7 cellular contexts compared by ENCODE assay signal in genomic region chr1:158121604-158122254, GRCh38. TPM values are rescaled to one million over a fixed set of nuclear protein-coding genes. Genes with fewer than 3 reads are reported as not detected.
A peak's percentile ranks its signal among the peaks of the same experiment; 100 is the strongest.
DNase-seq lines count a peak whose midpoint lies in the region; ATAC-seq and TF ChIP-seq lines count a peak whose summit lies in the region.

No MANE protein-coding gene starts in this region.

- H3K4me3 ChIP-seq in DOHH2 (ENCODE audit: low read length) (no peak overlapping the region), retinal pigment epithelial cell (ENCODE audit: low read length) (no peak overlapping the region)

- H3K9me2 ChIP-seq in DOHH2 (replicated peaks; ENCODE audit: control insufficient read depth, low read length), result no peaks in the 10 kb centered on the region

- no peak overlapping the region for H3K27ac ChIP-seq in DOHH2 (ENCODE audit: low read depth, low read length)

- TF ChIP-seq CTCF in DOHH2 (IDR thresholded peaks at IDR 0.05; ENCODE audit: low read depth, low read length, poor library complexity, severe bottlenecking) (peak; percentile 80), HFFc6 (IDR thresholded peaks at IDR 0.05) (peak; percentile 78), retinal pigment epithelial cell (conservative IDR thresholded peaks at IDR 0.05; ENCODE audit: low read depth, low read length) (peak; percentile 88)

- H3K4me1 Mint-ChIP-seq in HFFc6 (ENCODE audit: low read depth), result peaks cover 27% of the 10 kb centered on the region

- no peaks in the 10 kb centered on the region for H3K36me3 Mint-ChIP-seq in HFFc6 (ENCODE audit: low read depth)

- H3K27me3 ChIP-seq in DOHH2 (ENCODE audit: control insufficient read depth, low read length), result peaks cover 54% of the 10 kb centered on the region

- H3K79me2 ChIP-seq in DOHH2 (ENCODE audit: control insufficient read depth, low read length), result no peaks in the 10 kb centered on the region

- DNase-seq in HFFc6, result peak; percentile 36
- peak; percentile 18 to 25 for DNase-seq in SHP77 (lab: John Stamatoyannopoulos, UW)
- DNase-seq in retinal pigment epithelial cell (ENCODE audit: low read depth), result no peak
- no peak for DNase-seq in superior temporal gyrus (ENCODE audit: extremely low spot score)

- H3K9me3 Mint-ChIP-seq in HFFc6, result no peaks in the 10 kb centered on the region

- H3F3A ChIP-seq in DOHH2 (ENCODE audit: control insufficient read depth, insufficient read depth), result no peaks in the 10 kb centered on the region

- H3K4me2 ChIP-seq in DOHH2 (ENCODE audit: low read length), result no peak overlapping the region

- peaks cover 21% of the 10 kb centered on the region for H3K27me3 Mint-ChIP-seq in HFFc6 (ENCODE audit: insufficient read depth)

- ATAC-seq in esophagus mucosa (peak; percentile 41), HG03095 (IDR thresholded peaks at IDR 0.05; ENCODE audit: unreplicated experiment) (no peak)

- 0 out of 2 replicates have a peak, but pooled peaks cover 4% of the 10 kb centered on the region for H3K4me1 ChIP-seq in DOHH2 (ENCODE audit: control insufficient read depth, low read length)

- H3K27ac Mint-ChIP-seq in HFFc6, result no peak overlapping the region

- H3K36me3 ChIP-seq in DOHH2 (ENCODE audit: control insufficient read depth, low read length), result no peaks in the 10 kb centered on the region

- H4K20me1 ChIP-seq in DOHH2 (ENCODE audit: control insufficient read depth, insufficient read depth, low read depth, low read length), result no peaks in the 10 kb centered on the region

- no peak overlapping the region for H3K4me3 Mint-ChIP-seq in HFFc6

- H3K9me3 ChIP-seq in DOHH2 (ENCODE audit: control insufficient read depth, insufficient read depth, low read length), result no peaks in the 10 kb centered on the region

RNA-seq across cellular contexts. Expression of gene CD1D, which starts 59.0 kb away (rescaled TPM):
- total RNA-seq in HFFc6 (2021; fragmentation: NEBNext Ultra II Directional; extraction: Animal tissue kit (Norgen Biotek cat#: 25700)), result not detected
- 0.44 TPM for total RNA-seq in esophagus mucosa

Comparison
In these comparisons a context has a peak if more than half of its experiments do, and no peak if none do; other contexts are left out.
1. DNase-seq: peak in HFFc6 (single experiment) and SHP77 (2 of 2); none in retinal pigment epithelial cell (single experiment) and superior temporal gyrus (single experiment).
2. Peak in every context shown above with its lines, with median percentiles within 50 percentile points of each other: CTCF ChIP-seq.